23 cellular contexts compared by ENCODE assay signal in genomic region chr3:100588251-100588650, GRCh38.
DNase-seq lines count a peak whose midpoint lies in the region; ATAC-seq lines count a peak whose summit lies in the region.
"Had no signal": no experiment of that assay in that cellular context is flagged by ENCODE, and none has a peak within 500 bp of the region (broad histone marks: within the 10 kb centered on the region; RNA-seq: fewer than 3 reads in every experiment).

No MANE protein-coding gene starts in this region.

- ATAC-seq in HG03354 (IDR thresholded peaks at IDR 0.05; ENCODE audit: poor library complexity, severe bottlenecking, unreplicated experiment), result no peak
- ATAC-seq: A549; CD8-positive, alpha-beta T cell had no signal

- DNase-seq in putamen (ENCODE audit: low spot score), result peak; percentile 74
- DNase-seq: 8988T; ACHN; AML-193; BE2C; C1 segment of cervical spinal cord; Caco-2; Calu3; CD4-positive, alpha-beta memory T cell; CD4-positive, alpha-beta T cell; CD4-positive, CD25-positive, alpha-beta regulatory T cell; CD8-positive, alpha-beta memory T cell; CD8-positive, alpha-beta T cell; COR-L47; DMS 273 treated with DMSO at 0.1 percent for 48 hours; DMS153; DMS53; DMS79; DMS79 treated with DMSO at 0.1 percent for 48 hours; DND-41; EL had no signal
